12 cellular contexts compared by ENCODE assay signal in the genomic region with DNA sequence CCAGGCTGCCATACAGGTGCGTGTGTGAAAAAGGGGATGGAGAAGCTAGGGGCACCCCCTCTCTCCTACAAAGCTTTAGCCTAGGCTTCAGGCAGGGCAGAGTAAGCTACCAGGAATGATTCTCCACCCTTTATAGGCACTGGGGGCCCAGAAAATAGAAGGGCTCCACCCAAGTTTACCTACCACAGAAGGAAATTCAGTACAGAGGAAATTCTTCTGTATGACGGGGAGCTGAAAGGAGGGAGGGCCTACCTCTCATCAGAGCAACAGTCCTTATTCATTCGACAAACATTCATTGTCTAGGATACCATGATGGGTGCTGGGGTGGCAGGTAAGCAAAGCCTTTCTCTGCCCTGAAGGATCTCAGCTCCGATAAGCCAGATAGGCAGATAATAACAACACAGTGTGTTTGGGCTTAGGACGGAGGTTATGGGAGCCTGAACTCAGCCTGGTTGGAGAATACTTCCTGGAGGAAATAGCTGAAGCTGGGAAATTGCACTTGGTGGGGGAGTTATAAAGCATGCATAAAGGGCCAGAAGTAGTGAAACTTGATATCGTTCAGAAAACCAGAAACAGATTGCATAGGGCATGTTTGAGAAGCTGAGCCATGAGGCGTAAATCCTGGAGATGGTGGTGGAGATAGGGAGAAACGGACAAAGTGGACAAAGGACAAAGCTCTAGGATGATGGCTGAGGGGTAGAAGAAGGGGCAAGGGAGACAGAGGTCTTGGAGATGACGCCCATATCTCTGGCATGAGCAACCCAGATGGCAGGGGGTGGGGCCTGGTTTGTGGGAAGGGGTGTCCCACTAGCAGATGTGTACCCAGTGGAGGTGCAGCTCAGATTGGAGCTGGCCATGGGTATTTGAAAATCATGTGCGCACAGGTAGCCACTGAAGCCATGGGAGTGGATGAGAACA. TPM values are rescaled to one million over a fixed set of nuclear protein-coding genes. Genes with fewer than 3 reads are reported as not detected.
A peak's percentile ranks its signal among the peaks of the same experiment; 100 is the strongest.
DNase-seq lines count a peak whose midpoint lies in the region; ATAC-seq and TF ChIP-seq lines count a peak whose summit lies in the region.
"Had no signal": no experiment of that assay in that cellular context is flagged by ENCODE, and none has a peak within 500 bp of the region (broad histone marks: within the 10 kb centered on the region; RNA-seq: fewer than 3 reads in every experiment).

No MANE protein-coding gene starts in this region.

- no peaks in the 10 kb centered on the region for H3K9me3 ChIP-seq in mucosa of rectum (ENCODE audit: control insufficient read depth in 2 of 2, low read length in 2 of 2)
- H3K9me3 ChIP-seq: Caco-2 had no signal

- H3K4me1 Mint-ChIP-seq in chondrocyte (ENCODE audit: low read depth): peaks cover 39% of the 10 kb centered on the region
- peaks cover 6 to 18% (median 9%) of the 10 kb centered on the region in 3 donors for H3K4me1 Mint-ChIP-seq in T-cell

- H3K4me3 Mint-ChIP-seq in chondrocyte (ENCODE audit: unreplicated experiment) (no peak overlapping the region), T-cell (no peak overlapping the region)
- H3K4me3 Mint-ChIP-seq: activated CD8-positive, alpha-beta memory T cell treated with anti-CD3 and anti-CD28 coated beads, Interleukin-2, amount 10 ng/mL, durations not matched to agents 7 days and 5 days had no signal

- in situ Hi-C loops in G401 (cut with HindIII; ENCODE audit: low sequenced_read_pairs): no loop called here

- peak; percentile 87 for DNase-seq in DMS 273 (lab: John Stamatoyannopoulos, UW; ENCODE audit: unreplicated experiment)
- DNase-seq in M059J (ENCODE audit: low read depth): peak; percentile 89
- DNase-seq in chondrocyte (ENCODE audit: low spot score): no peak
- DNase-seq in G401 (ENCODE audit: low spot score): no peak
- DNase-seq in T-cell: no peak
- DNase-seq in mucosa of gallbladder (ENCODE audit: low spot score): no peak
- DNase-seq in MV-4-11 (lab: John Stamatoyannopoulos, UW): no peak
- DNase-seq: activated CD8-positive, alpha-beta memory T cell treated with anti-CD3 and anti-CD28 coated beads, Interleukin-2, amount 10 ng/mL, durations not matched to agents 7 days and 5 days; Caco-2; central memory CD4-positive, alpha-beta T cell; stimulated activated CD4-positive, alpha-beta T cell treated with anti-CD3 and anti-CD28 coated beads, Interleukin-15, amount 100 ng/mL, for 24 hours had no signal

- H3K27ac ChIP-seq in mucosa of rectum (ENCODE audit: low read depth in 2 of 2, low read length in 2 of 2): peak overlapping the region; percentile 96 to 97

- peaks cover 53 to 63% of the 10 kb centered on the region in 2 donors for H3K4me1 ChIP-seq in mucosa of rectum (ENCODE audit: control insufficient read depth in 2 of 2, insufficient read depth in 2 of 2, low read length in 2 of 2)

- TF ChIP-seq CTCF in chondrocyte (IDR thresholded peaks at IDR 0.05): no peak

- H3K27me3 Mint-ChIP-seq in chondrocyte (ENCODE audit: low read depth) (no peaks in the 10 kb centered on the region), T-cell (no peaks in the 10 kb centered on the region)
- H3K27me3 Mint-ChIP-seq: activated CD8-positive, alpha-beta memory T cell treated with anti-CD3 and anti-CD28 coated beads, Interleukin-2, amount 10 ng/mL, durations not matched to agents 7 days and 5 days had no signal

- H3K36me3 Mint-ChIP-seq in chondrocyte (ENCODE audit: low read depth): no peaks in the 10 kb centered on the region
- H3K36me3 Mint-ChIP-seq in T-cell: no peaks in the 10 kb centered on the region
- H3K36me3 Mint-ChIP-seq: activated CD8-positive, alpha-beta memory T cell treated with anti-CD3 and anti-CD28 coated beads, Interleukin-2, amount 10 ng/mL, durations not matched to agents 7 days and 5 days had no signal

- H3K9me3 Mint-ChIP-seq in chondrocyte (ENCODE audit: low read depth) (no peaks in the 10 kb centered on the region), T-cell (no peaks in the 10 kb centered on the region)

- H3K27ac Mint-ChIP-seq in chondrocyte (ENCODE audit: unreplicated experiment): peak overlapping the region; percentile 81
- H3K27ac Mint-ChIP-seq in T-cell: no peak overlapping the region
- H3K27ac Mint-ChIP-seq: activated CD8-positive, alpha-beta memory T cell treated with anti-CD3 and anti-CD28 coated beads, Interleukin-2, amount 10 ng/mL, durations not matched to agents 7 days and 5 days had no signal

- ATAC-seq in T-cell (replicated peaks in 1 of 4): no peak
- ATAC-seq: activated CD8-positive, alpha-beta memory T cell treated with anti-CD3 and anti-CD28 coated beads, Interleukin-2, amount 10 ng/mL, durations not matched to agents 7 days and 5 days had no signal

- peaks cover 18 to 19% of the 10 kb centered on the region in 2 donors for H3K36me3 ChIP-seq in mucosa of rectum (ENCODE audit: control insufficient read depth in 2 of 2, insufficient read depth in 2 of 2, low read length in 2 of 2)

- POLR2A ChIA-PET in T-cell (lab: Charles Lee): no interaction called here

- CTCF ChIA-PET in T-cell (lab: Charles Lee): interaction anchor here (0.8 to 1.9 kb wide), 10 partner anchors 42 to 180 kb away, joined by 3 to 7 read pairs (median 3); no protein-coding TSS in a partner anchor

- H3K27me3 ChIP-seq in mucosa of rectum (ENCODE audit: control insufficient read depth in 2 of 2, insufficient read depth in 2 of 2, low read length in 2 of 2): no peaks in the 10 kb centered on the region

- H3K9ac ChIP-seq in mucosa of rectum (ENCODE audit: low read depth in 1 of 2, low read length in 2 of 2): peak overlapping the region; percentile 79 to 85

- H3K4me3 ChIP-seq in mucosa of rectum (ENCODE audit: low read length in 2 of 2): peak overlapping the region; percentile 80 to 86

RNA-seq across cellular contexts. Expression of a gene that starts 5.3 kb away (rescaled TPM):
- not detected in 2 replicates for total RNA-seq in M059J (2014; rRNA removed; shearing (Covaris generic))
- total RNA-seq in chondrocyte: not detected in 3 replicates
- not detected in 2 replicates for total RNA-seq in G401 (2014; rRNA removed; shearing (Covaris generic))
- total RNA-seq in T-cell: not detected
- not detected for total RNA-seq in mucosa of gallbladder
- total RNA-seq: activated CD8-positive, alpha-beta memory T cell treated with anti-CD3 and anti-CD28 coated beads, Interleukin-2, amount 10 ng/mL, durations not matched to agents 7 days and 5 days; Caco-2 had no signal

RNA-seq across cellular contexts. Expression of a gene that starts 6.7 kb away (rescaled TPM):
- 0.47 and 1.7 TPM in 2 replicates for total RNA-seq in M059J (2014; rRNA removed; shearing (Covaris generic))
- total RNA-seq in chondrocyte (1.4 to 2.1 TPM (median 1.6 TPM) in 3 replicates), T-cell (under 1 TPM in 2 of 5 donors, not detected in 3; 0.53 to 0.54 TPM), mucosa of gallbladder (137 TPM)
- total RNA-seq in G401 (2014; rRNA removed; shearing (Covaris generic)): 5.9 TPM in 1 of 2 replicates, not detected in the other
- total RNA-seq: activated CD8-positive, alpha-beta memory T cell treated with anti-CD3 and anti-CD28 coated beads, Interleukin-2, amount 10 ng/mL, durations not matched to agents 7 days and 5 days had no signal

RNA-seq across cellular contexts. Expression of a gene that starts 16.6 kb away (rescaled TPM):
- 59.1 and 90.4 TPM in 2 replicates for total RNA-seq in M059J (2014; rRNA removed; shearing (Covaris generic))
- total RNA-seq in chondrocyte (84.9 to 104 TPM (median 89.1 TPM) in 3 replicates), T-cell (10 to 100 TPM; 38.0 to 49.6 (median 42.2) TPM), mucosa of gallbladder (83.3 TPM)
- total RNA-seq in G401 (2014; rRNA removed; shearing (Covaris generic)): 78.6 and 118 TPM in 2 replicates

RNA-seq across cellular contexts. Expression of a gene that starts 21.5 kb away (rescaled TPM):
- 0.32 and 0.89 TPM in 2 replicates for total RNA-seq in M059J (2014; rRNA removed; shearing (Covaris generic))
- total RNA-seq in chondrocyte: 3.8 to 4.1 TPM (median 4.0 TPM) in 3 replicates
- 6.0 and 7.8 TPM in 2 replicates for total RNA-seq in G401 (2014; rRNA removed; shearing (Covaris generic))
- under 1 TPM in 4 of 5 donors, not detected in 1; 0.13 to 0.82 (median 0.23) TPM for total RNA-seq in T-cell
- total RNA-seq in mucosa of gallbladder: 2.4 TPM
- total RNA-seq: activated CD8-positive, alpha-beta memory T cell treated with anti-CD3 and anti-CD28 coated beads, Interleukin-2, amount 10 ng/mL, durations not matched to agents 7 days and 5 days; Caco-2 had no signal

RNA-seq across cellular contexts. Expression of a gene that starts 49.2 kb away (rescaled TPM):
- total RNA-seq in M059J (2014; rRNA removed; shearing (Covaris generic)): 13.1 and 20.6 TPM in 2 replicates
- total RNA-seq in chondrocyte: 21.1 to 36.3 TPM (median 23.4 TPM) in 3 replicates
- total RNA-seq in G401 (2014; rRNA removed; shearing (Covaris generic)): 14.3 and 15.8 TPM in 2 replicates
- total RNA-seq in T-cell: 1 to 10 TPM in 3 of 5 donors, under 1 TPM in 2; 0.65 to 2.3 (median 1.1) TPM
- total RNA-seq in mucosa of gallbladder: 22.0 TPM

Comparison
In these comparisons a context has a peak if more than half of its experiments do, and no peak if none do; other contexts are left out.
1. DNase-seq: peak in DMS 273 (single experiment) and M059J (single experiment); none in chondrocyte (single experiment), G401 (single experiment), T-cell (0 of 34), mucosa of gallbladder (single experiment) and MV-4-11 (single experiment).
2. RNA of a gene that starts 6.7 kb away (total RNA-seq): 137 TPM in mucosa of gallbladder (single experiment); 5.9 TPM in G401, 0.47 to 1.7 TPM in M059J, 1.4 to 2.1 TPM in chondrocyte and 0.53 to 0.54 TPM in T-cell; every median in the first group is over 10 times any median in the second.